ENCODE assay signal across 18 cellular contexts in genomic region chr1:201890223-201890622, GRCh38. TPM values are rescaled to one million over a fixed set of nuclear protein-coding genes. Genes with fewer than 3 reads are reported as not detected.
DNase-seq lines count a peak whose midpoint lies in the region; ATAC-seq, FAIRE-seq and TF ChIP-seq lines count a peak whose summit lies in the region.
"Had no signal": no experiment of that assay in that cellular context is flagged by ENCODE, and none has a peak within 500 bp of the region (broad histone marks: within the 10 kb centered on the region; RNA-seq: fewer than 3 reads in every experiment).

No MANE protein-coding gene starts in this region.

- no peaks in the 10 kb centered on the region for H3K9me2 ChIP-seq in PC-3 (replicated peaks; ENCODE audit: low read length)

- ATAC-seq in PC-3 (no peak), psoas muscle (no peak), GM19463 (IDR thresholded peaks at IDR 0.05; ENCODE audit: unreplicated experiment) (no peak), GM21447 (IDR thresholded peaks at IDR 0.05; ENCODE audit: unreplicated experiment) (no peak)
- ATAC-seq: activated naive CD4-positive, alpha-beta T cell treated with anti-CD3 and anti-CD28 coated beads, Interleukin-2, amount 50 U/mL, for 72 hours; left lobe of liver had no signal

- H3K36me3 ChIP-seq in PC-3 (ENCODE audit: low read depth, low read length) (no peaks in the 10 kb centered on the region), psoas muscle (ENCODE audit: insufficient read depth in 1 of 2, low read depth in 1 of 2) (peaks cover 0 to 18% of the 10 kb centered on the region in 2 donors), tibial nerve (peaks cover 0 to 26% (median 0%) of the 10 kb centered on the region in 3 donors)
- H3K36me3 ChIP-seq: SJCRH30 had no signal

- no peak overlapping the region for H3K9ac ChIP-seq in PC-3 (ENCODE audit: low read length)

- H3K4me2 ChIP-seq in PC-3 (ENCODE audit: low read length), result no peak overlapping the region

- 40 to 67% (median 48%) methylated on average over 7 of the region's 7 CpGs for WGBS in psoas muscle, 3 donors
- 77 to 84% methylated on average over 7 of the region's 7 CpGs for WGBS in tibial nerve, 2 donors

- FAIRE-seq in frontal cortex (lab: Jason Lieb, UNC), result no peak
- FAIRE-seq: D721Med, endometrium had no signal

- intact Hi-C loops in PC-3 (cut with micrococcal nuclease) (no loop called here), psoas muscle (cut with DNase I) (loop anchor here in 1 of 2 donors (10.0 kb wide), 1 partner anchor 245 kb away; no protein-coding TSS in a partner anchor)

- no peak for TF ChIP-seq CTCF in AG04449 (IDR thresholded peaks at IDR 0.05; ENCODE audit: insufficient read depth, low read length, missing control alignments)
- TF ChIP-seq CTCF in PC-3 (conservative IDR thresholded peaks at IDR 0.05; ENCODE audit: low read depth, low read length), result no peak
- no peak for TF ChIP-seq CTCF in coronary artery (IDR thresholded peaks at IDR 0.05)
- TF ChIP-seq CTCF in psoas muscle (IDR thresholded peaks at IDR 0.05), result no peak
- TF ChIP-seq CTCF in tibial nerve (IDR thresholded peaks at IDR 0.05), result no peak

- BruUV-seq in PC-3 (replicated peaks; lab: Mats Ljungman, UMichigan), result TSS peak; percentile 23

- no peak for DNase-seq in AG04449 (ENCODE audit: low read depth, low spot score)
- no peak for DNase-seq in PC-3
- no peak for DNase-seq in coronary artery (ENCODE audit: low spot score)
- DNase-seq in psoas muscle, result no peak
- DNase-seq in tibial nerve (ENCODE audit: low spot score in 2 of 2), result no peak
- DNase-seq in frontal cortex (ENCODE audit: low spot score in 2 of 2), result no peak
- DNase-seq: activated CD4-positive, alpha-beta T cell treated with anti-CD3 and anti-CD28 coated beads for 4 hours; NCI-H1105; NCI-H2081; SJCRH30 had no signal

- H2AFZ ChIP-seq in PC-3 (ENCODE audit: low read length), result no peak overlapping the region

- H3K4me1 ChIP-seq in PC-3 (ENCODE audit: insufficient read depth, low read length) (peaks cover 11% of the 10 kb centered on the region), psoas muscle (peaks cover 71% of the 10 kb centered on the region), tibial nerve (peaks cover 0 to 77% (median 9%) of the 10 kb centered on the region in 4 donors)

- H3K4me3 ChIP-seq in AG04449 (ENCODE audit: low read depth, low read length) (peak overlapping the region; percentile 18; the same call in 1 of the 2 replicates), PC-3 (ENCODE audit: low read length) (no peak overlapping the region), coronary artery (peak overlapping the region; percentile 33), psoas muscle (peak overlapping the region; percentile 79), tibial nerve (peak overlapping the region in 1 of 4 donors; percentile 80)
- H3K4me3 ChIP-seq: SJCRH30 had no signal

- POLR2A ChIA-PET in AG04449 (lab: Yijun Ruan, JAX), result no interaction called here
- POLR2A ChIA-PET in PC-3 (lab: Charles Lee; ENCODE audit: unreplicated experiment), result no interaction called here

- CTCF ChIA-PET in AG04449 (lab: Yijun Ruan, JAX) (interaction anchor here (0.8 to 15.5 kb wide), 3 partner anchors 23 to 80 kb away, joined by 3 to 656 read pairs (median 4); no protein-coding TSS in a partner anchor), PC-3 (lab: Charles Lee) (no interaction called here)

- H3K9me3 ChIP-seq in PC-3 (ENCODE audit: low read length), result no peaks in the 10 kb centered on the region
- no peaks in the 10 kb centered on the region for H3K9me3 ChIP-seq in psoas muscle
- no peaks in the 10 kb centered on the region for H3K9me3 ChIP-seq in tibial nerve
- H3K9me3 ChIP-seq: SJCRH30 had no signal

- no peak for TF ChIP-seq EP300 in tibial nerve (IDR thresholded peaks at IDR 0.05)

- TF ChIP-seq POLR2A in tibial nerve (IDR thresholded peaks at IDR 0.05), result no peak

- H3K27me3 ChIP-seq in PC-3 (ENCODE audit: low read length) (no peaks in the 10 kb centered on the region), psoas muscle (ENCODE audit: insufficient read depth in 3 of 3, low read length in 2 of 3) (no peaks in the 10 kb centered on the region), tibial nerve (no peaks in the 10 kb centered on the region)
- H3K27me3 ChIP-seq: SJCRH30 had no signal

- no peaks in the 10 kb centered on the region for H4K20me1 ChIP-seq in PC-3 (ENCODE audit: low read length)

- no peaks in the 10 kb centered on the region for H3F3A ChIP-seq in PC-3 (ENCODE audit: low read length, unreplicated experiment)

- no peaks in the 10 kb centered on the region for H3K79me2 ChIP-seq in PC-3 (ENCODE audit: low read length)

- H3K27ac ChIP-seq in PC-3 (ENCODE audit: low read length), result no peak overlapping the region
- peak overlapping the region in 1 of 2 donors; percentile 62 for H3K27ac ChIP-seq in coronary artery
- peak overlapping the region; percentile 95 for H3K27ac ChIP-seq in psoas muscle
- H3K27ac ChIP-seq in tibial nerve, result peak overlapping the region in 2 of 4 donors; percentile 91 to 92
- H3K27ac ChIP-seq: C4-2B, SJCRH30 had no signal

RNA-seq across cellular contexts. Expression of gene SHISA4, which starts 1.5 kb away (rescaled TPM):
- total RNA-seq in PC-3 (2014; rRNA removed), result 12.4 and 14.3 TPM in 2 replicates
- total RNA-seq in psoas muscle, result 100 to 1,000 TPM; 105 to 157 (median 137) TPM
- polyA plus RNA-seq in psoas muscle, result 100 to 1,000 TPM in 2 of 3 donors, 10 to 100 TPM in 1; 74.8 to 264 (median 151) TPM
- 10 to 100 TPM; 42.6 to 76.6 (median 66.4) TPM for total RNA-seq in tibial nerve
- total RNA-seq in frontal cortex, result 22.4 TPM

RNA-seq across cellular contexts. Expression of gene LMOD1, which starts 56.1 kb away (rescaled TPM):
- total RNA-seq in PC-3 (2014; rRNA removed), result 0.06 and 0.07 TPM in 2 replicates
- total RNA-seq in psoas muscle, result 10 to 100 TPM; 12.8 to 45.4 (median 24.6) TPM
- polyA plus RNA-seq in psoas muscle, result 10 to 100 TPM in 2 of 3 donors, 1 to 10 TPM in 1; 4.9 to 15.5 (median 11.4) TPM
- 100 to 1,000 TPM in 2 of 4 donors, 10 to 100 TPM in 2; 86.9 to 165 (median 107) TPM for total RNA-seq in tibial nerve
- 0.41 TPM for total RNA-seq in frontal cortex
- total RNA-seq: activated naive CD4-positive, alpha-beta T cell treated with anti-CD3 and anti-CD28 coated beads, Interleukin-2, amount 50 U/mL, for 72 hours; SJCRH30 had no signal
- polyA plus RNA-seq: neural cell had no signal
